28 cellular contexts compared by ENCODE assay signal in genomic region chr3:155657161-155657560, GRCh38.
"Had no signal": no experiment of that assay in that cellular context is flagged by ENCODE, and none has a peak within 500 bp of the region (broad histone marks: within the 10 kb centered on the region; RNA-seq: fewer than 3 reads in every experiment).

No MANE protein-coding gene starts in this region.

- DNase-seq: hippocampal formation; immature natural killer cell; kidney; left colon; left lung; lower lobe of right lung; mammary epithelial cell; mesendoderm; naive B cell; natural killer cell; ovary; right lobe of liver; stimulated activated CD4-positive, alpha-beta T cell treated with anti-CD3 and anti-CD28 coated beads, Interleukin-1b, Interleukin-23, amount 100 ng/mL, for 48 hours; stimulated activated CD4-positive, alpha-beta T cell treated with anti-CD3 and anti-CD28 coated beads, Interleukin-2, amount 100 ng/mL, for 48 hours; stimulated activated CD4-positive, alpha-beta T cell treated with anti-CD3 and anti-CD28 coated beads, Interleukin-4, amount 100 ng/mL, for 4 hours; stimulated activated CD8-positive, alpha-beta memory T cell treated with anti-CD3 and anti-CD28 coated beads, Interleukin-4, amount 100 ng/mL, for 48 hours; stimulated activated naive CD4-positive, alpha-beta T cell treated with Interleukin-2 at 50 U/mL for 16 hours; stimulated activated naive CD8-positive, alpha-beta T cell treated with anti-CD3 and anti-CD28 coated beads, Interleukin-15, amount 100 ng/mL, for 72 hours; substantia nigra; thyroid gland; transverse colon; upper lobe of left lung had no signal

- H3K36me3 Mint-ChIP-seq: immature natural killer cell; mesothelial cell of epicardium; naive B cell; natural killer cell; stimulated activated memory B cell treated with anti-CD40 and anti-IgM and Interleukin-4, amounts not matched to agents 10 μg/mL and 1 μg/mL and 100 μg/mL, for 72 hours had no signal

- H3K4me1 Mint-ChIP-seq: immature natural killer cell; mesothelial cell of epicardium; naive B cell; natural killer cell; stimulated activated memory B cell treated with anti-CD40 and anti-IgM and Interleukin-4, amounts not matched to agents 10 μg/mL and 1 μg/mL and 100 μg/mL, for 72 hours; stimulated activated naive CD8-positive, alpha-beta T cell treated with anti-CD3 and anti-CD28 coated beads, Interleukin-15, amount 100 ng/mL, for 72 hours had no signal

- H3K9me3 Mint-ChIP-seq: immature natural killer cell; mesothelial cell of epicardium; naive B cell; natural killer cell; stimulated activated memory B cell treated with anti-CD40 and anti-IgM and Interleukin-4, amounts not matched to agents 10 μg/mL and 1 μg/mL and 100 μg/mL, for 72 hours; stimulated activated naive CD8-positive, alpha-beta T cell treated with anti-CD3 and anti-CD28 coated beads, Interleukin-15, amount 100 ng/mL, for 72 hours had no signal

- H3K36me3 ChIP-seq: left lung, lower lobe of right lung, ovary, right atrium auricular region, right lobe of liver, thyroid gland, transverse colon, upper lobe of left lung had no signal

- H3K4me2 ChIP-seq: smooth muscle cell had no signal

- ATAC-seq: left colon; lower lobe of right lung; natural killer cell; right lobe of liver; stimulated activated memory B cell treated with anti-CD40 and anti-IgM and Interleukin-4, amounts not matched to agents 10 μg/mL and 1 μg/mL and 100 μg/mL, for 72 hours; stimulated activated naive CD8-positive, alpha-beta T cell treated with anti-CD3 and anti-CD28 coated beads, Interleukin-15, amount 100 ng/mL, for 72 hours had no signal

- H3K27me3 ChIP-seq: left lung, ovary, right atrium auricular region, right lobe of liver, thyroid gland, transverse colon, upper lobe of left lung had no signal

- H3K27me3 Mint-ChIP-seq: naive B cell; progenitor cell of endocrine pancreas; stimulated activated memory B cell treated with anti-CD40 and anti-IgM and Interleukin-4, amounts not matched to agents 10 μg/mL and 1 μg/mL and 100 μg/mL, for 72 hours; stimulated activated naive CD8-positive, alpha-beta T cell treated with anti-CD3 and anti-CD28 coated beads, Interleukin-15, amount 100 ng/mL, for 72 hours had no signal

- H3K4me3 Mint-ChIP-seq: immature natural killer cell; mesothelial cell of epicardium; natural killer cell; stimulated activated memory B cell treated with anti-CD40 and anti-IgM and Interleukin-4, amounts not matched to agents 10 μg/mL and 1 μg/mL and 100 μg/mL, for 72 hours; stimulated activated naive CD8-positive, alpha-beta T cell treated with anti-CD3 and anti-CD28 coated beads, Interleukin-15, amount 100 ng/mL, for 72 hours had no signal

- H3K4me3 ChIP-seq: left lung, lower lobe of right lung, ovary, right atrium auricular region, right lobe of liver, smooth muscle cell, thyroid gland, transverse colon, upper lobe of left lung had no signal

- H3K27ac ChIP-seq: left lung, lower lobe of right lung, ovary, right atrium auricular region, right lobe of liver, thyroid gland, transverse colon, upper lobe of left lung had no signal

- FAIRE-seq: islet of Langerhans had no signal

- H3K27ac Mint-ChIP-seq: immature natural killer cell; mesothelial cell of epicardium; naive B cell; natural killer cell; progenitor cell of endocrine pancreas; stimulated activated memory B cell treated with anti-CD40 and anti-IgM and Interleukin-4, amounts not matched to agents 10 μg/mL and 1 μg/mL and 100 μg/mL, for 72 hours; stimulated activated naive CD8-positive, alpha-beta T cell treated with anti-CD3 and anti-CD28 coated beads, Interleukin-15, amount 100 ng/mL, for 72 hours had no signal

- H3K9me3 ChIP-seq: left lung, lower lobe of right lung, ovary, right atrium auricular region, right lobe of liver, thyroid gland, transverse colon, upper lobe of left lung had no signal

- H3K4me1 ChIP-seq: left lung, right atrium auricular region, right lobe of liver had no signal
